In genomic region chr3:175495331-175495730, GRCh38 we compare ENCODE assay signal across 13 cellular contexts.
DNase-seq lines count a peak whose midpoint lies in the region; ATAC-seq and TF ChIP-seq lines count a peak whose summit lies in the region.
"Had no signal": no experiment of that assay in that cellular context is flagged by ENCODE, and none has a peak within 500 bp of the region (broad histone marks: within the 10 kb centered on the region; RNA-seq: fewer than 3 reads in every experiment).

No MANE protein-coding gene starts in this region.

- H3K36me3 ChIP-seq in lung (ENCODE audit: control insufficient read depth in 2 of 2, insufficient read depth in 2 of 2, low read length in 2 of 2) (no peaks in the 10 kb centered on the region), SK-N-SH (replicated peaks in 1 of 2; ENCODE audit: control insufficient read depth in 1 of 2, insufficient read depth in 2 of 2, low read length in 1 of 2) (no peaks in the 10 kb centered on the region)
- H3K36me3 ChIP-seq: neutrophil, thoracic aorta had no signal

- no peak overlapping the region for H3K4me2 ChIP-seq in SK-N-SH

- no peaks in the 10 kb centered on the region for H3K79me2 ChIP-seq in SK-N-SH (ENCODE audit: insufficient read depth)

- no peaks in the 10 kb centered on the region for H3F3A ChIP-seq in SK-N-SH (replicated peaks; ENCODE audit: insufficient read depth)

- POLR2A ChIA-PET in SK-N-SH (lab: Yijun Ruan, JAX), result no interaction called here

- H2AFZ ChIP-seq in SK-N-SH (ENCODE audit: low read depth), result no peak overlapping the region
- H2AFZ ChIP-seq: GM23248 had no signal

- H3K9ac ChIP-seq in SK-N-SH, result no peak overlapping the region
- H3K9ac ChIP-seq: GM23248 had no signal

- CTCF ChIA-PET in SK-N-SH (lab: Yijun Ruan, JAX), result no interaction called here

- TF ChIP-seq CTCF in lung (IDR thresholded peaks at IDR 0.05; ENCODE audit: control extremely low read depth, extremely low read depth) (no peak), SK-N-SH (IDR thresholded peaks at IDR 0.05) (no peak)

- TF ChIP-seq RAD21 in SK-N-SH (IDR thresholded peaks at IDR 0.05; ENCODE audit: low read length), result no peak

- DNase-seq in lung (ENCODE audit: low spot score), result no peak
- no peak for DNase-seq in DMS53 treated with DMSO at 0.1 percent for 48 hours (lab: John Stamatoyannopoulos, UW; ENCODE audit: unreplicated experiment)
- DNase-seq in COLO668 (lab: John Stamatoyannopoulos, UW; ENCODE audit: unreplicated experiment), result no peak
- DNase-seq in SK-N-SH, result no peak
- DNase-seq: caudate nucleus; GM23248; stimulated activated CD4-positive, alpha-beta T cell treated with anti-CD3 and anti-CD28 coated beads, Interleukin-1b, Interleukin-23, amount 100 ng/mL, for 48 hours; T-helper 9 cell had no signal

- H3K4me1 ChIP-seq in lung (ENCODE audit: control insufficient read depth in 2 of 2, insufficient read depth in 2 of 2, low read length in 2 of 2), result no peaks in the 10 kb centered on the region
- no peaks in the 10 kb centered on the region; a peak in 1 of 4 replicates for H3K4me1 ChIP-seq in SK-N-SH (ENCODE audit: control insufficient read depth in 1 of 2, insufficient read depth in 2 of 2, low read depth in 1 of 2, low read length in 1 of 2)

- H3K9me3 ChIP-seq in lung (ENCODE audit: control insufficient read depth in 2 of 2, insufficient read depth in 1 of 2, low read length in 1 of 2) (no peaks in the 10 kb centered on the region), SK-N-SH (no peaks in the 10 kb centered on the region; the same call in 1 of the 2 replicates)
- H3K9me3 ChIP-seq: neutrophil, thoracic aorta had no signal

- peak; percentile 98 for ATAC-seq in GM18868 (IDR thresholded peaks at IDR 0.05; ENCODE audit: unreplicated experiment)
- ATAC-seq in HG02610 (IDR thresholded peaks at IDR 0.05; ENCODE audit: unreplicated experiment), result peak; percentile 99
- peak; percentile 65 for ATAC-seq in HG03469 (IDR thresholded peaks at IDR 0.05; ENCODE audit: unreplicated experiment)
- peak; percentile 62 for ATAC-seq in lung (ENCODE audit: insufficient read depth, low FRiP score)

- no peaks in the 10 kb centered on the region for H4K20me1 ChIP-seq in SK-N-SH (ENCODE audit: insufficient read depth)

- H3K9me2 ChIP-seq in SK-N-SH, result no peaks in the 10 kb centered on the region; the same call in 1 of the 2 replicates

- H3K27me3 ChIP-seq in lung (ENCODE audit: control insufficient read depth, insufficient read depth) (no peaks in the 10 kb centered on the region), SK-N-SH (ENCODE audit: insufficient read depth) (no peaks in the 10 kb centered on the region)
- H3K27me3 ChIP-seq: neutrophil had no signal

- H3K27ac ChIP-seq in lung (ENCODE audit: low read depth in 1 of 2, low read length in 1 of 2) (no peak overlapping the region), SK-N-SH (ENCODE audit: low read depth in 2 of 2, low read length in 1 of 2) (no peak overlapping the region)
- H3K27ac ChIP-seq: GM23248, neutrophil, thoracic aorta had no signal

- TF ChIP-seq EP300 in SK-N-SH (IDR thresholded peaks at IDR 0.05; ENCODE audit: borderline replicate concordance in 1 of 2, low read depth in 1 of 2, low read length in 1 of 2), result no peak

- 35 to 50% methylated on average over 3 of the region's 3 CpGs for WGBS in lung, 2 donors
- WGBS in SK-N-SH (ENCODE audit: low lambda C conversion rate), result 80% methylated on average over 3 of the region's 3 CpGs

- H3K4me3 ChIP-seq in lung (no peak overlapping the region), SK-N-SH (ENCODE audit: low read depth in 2 of 2, low read length in 1 of 2) (no peak overlapping the region)
- H3K4me3 ChIP-seq: GM23248, thoracic aorta had no signal

TF ChIP-seq in SK-N-SH, 30 proteins besides CTCF, POLR2A, EP300 and RAD21:
- TF ChIP-seq NFIC (IDR thresholded peaks at IDR 0.05; ENCODE audit: borderline replicate concordance) (no peak), TCF12 (IDR thresholded peaks at IDR 0.05) (no peak), CHD2 (IDR thresholded peaks at IDR 0.05; ENCODE audit: low read length, partially characterized antibody) (no peak), RCOR1 (IDR thresholded peaks at IDR 0.05; ENCODE audit: low read length) (no peak), SMC3 (IDR thresholded peaks at IDR 0.05; ENCODE audit: low read depth, low read length) (no peak), NRF1 (IDR thresholded peaks at IDR 0.05; ENCODE audit: low read depth, low read length) (no peak)
